In genomic region chr3:178295257-178295912, GRCh38 we compare ENCODE assay signal across 19 cellular contexts.
DNase-seq lines count a peak whose midpoint lies in the region; ATAC-seq, FAIRE-seq and TF ChIP-seq lines count a peak whose summit lies in the region.
"Had no signal": no experiment of that assay in that cellular context is flagged by ENCODE, and none has a peak within 500 bp of the region (broad histone marks: within the 10 kb centered on the region; RNA-seq: fewer than 3 reads in every experiment).

No MANE protein-coding gene starts in this region.

- DNase-seq in Ammon's horn (ENCODE audit: low spot score): peak; percentile 21
- DNase-seq in NCI-H69 (lab: John Stamatoyannopoulos, UW): peak; percentile 9
- peak; percentile 99 for DNase-seq in fibroblast of gingiva (ENCODE audit: low read depth)
- DNase-seq in omental fat pad (ENCODE audit: low spot score): no peak
- no peak for DNase-seq in NCI-H1092 (lab: John Stamatoyannopoulos, UW)
- no peak for DNase-seq in activated naive CD4-positive, alpha-beta T cell treated with anti-CD3 and anti-CD28 coated beads, Interleukin-2, amount 50 U/mL, for 16 hours
- no peak for DNase-seq in frontal cortex (ENCODE audit: low spot score in 2 of 2)
- DNase-seq in MM.1S: no peak
- DNase-seq: amygdala; colonic mucosa; erythroblast; NCI-H1930; NCI-H774; Peyer's patch; stimulated activated CD4-positive, alpha-beta T cell treated with anti-CD3 and anti-CD28 coated beads, Interleukin-15, amount 100 ng/mL, for 24 hours; stimulated activated naive CD8-positive, alpha-beta T cell treated with anti-CD3 and anti-CD28 coated beads, Interleukin-15, amount 100 ng/mL, for 72 hours; T-cell; WERI-Rb-1 had no signal

- no peaks in the 10 kb centered on the region for H3K9me2 ChIP-seq in MM.1S (replicated peaks; ENCODE audit: insufficient read depth, low read length)

- H3K4me3 ChIP-seq in MM.1S (ENCODE audit: low read length): no peak overlapping the region
- H3K4me3 ChIP-seq: BLaER1, colonic mucosa, Peyer's patch had no signal

- FAIRE-seq in frontal cortex (lab: Jason Lieb, UNC): no peak

- H3F3A ChIP-seq in MM.1S (ENCODE audit: insufficient read depth, low read length): no peaks in the 10 kb centered on the region

- no peak overlapping the region for H3K9ac ChIP-seq in MM.1S (ENCODE audit: low read length)
- H3K9ac ChIP-seq: BLaER1 had no signal

- no peaks in the 10 kb centered on the region for H3K27me3 ChIP-seq in MM.1S (replicated peaks; ENCODE audit: insufficient read depth, low read length)
- H3K27me3 ChIP-seq: BLaER1, colonic mucosa, Peyer's patch had no signal

- TF ChIP-seq CTCF in omental fat pad (IDR thresholded peaks at IDR 0.05): no peak
- TF ChIP-seq CTCF in MM.1S (IDR thresholded peaks at IDR 0.05; ENCODE audit: low read length): no peak

- no peak overlapping the region for H3K4me2 ChIP-seq in MM.1S (ENCODE audit: low read depth, low read length)
- H3K4me2 ChIP-seq: BLaER1 had no signal

- H3K27ac ChIP-seq in MM.1S (ENCODE audit: low read length): no peak overlapping the region
- H3K27ac ChIP-seq: BLaER1, colonic mucosa, Peyer's patch, WERI-Rb-1 had no signal

- H3K36me3 ChIP-seq in MM.1S (replicated peaks; ENCODE audit: insufficient read depth, low read length): no peaks in the 10 kb centered on the region
- H3K36me3 ChIP-seq: BLaER1, colonic mucosa, Peyer's patch, WERI-Rb-1 had no signal

- no peaks in the 10 kb centered on the region for H4K20me1 ChIP-seq in MM.1S (ENCODE audit: insufficient read depth, low read length)
- H4K20me1 ChIP-seq: BLaER1 had no signal

- H3K9me3 ChIP-seq in MM.1S (replicated peaks; ENCODE audit: insufficient read depth, low read length): no peaks in the 10 kb centered on the region
- H3K9me3 ChIP-seq: BLaER1, colonic mucosa, Peyer's patch had no signal

- no peak overlapping the region for H2AFZ ChIP-seq in MM.1S (ENCODE audit: low read length)

- H3K4me1 ChIP-seq in MM.1S (ENCODE audit: low read length): no peaks in the 10 kb centered on the region
- H3K4me1 ChIP-seq: BLaER1, colonic mucosa, Peyer's patch had no signal

- H3K79me2 ChIP-seq in MM.1S (ENCODE audit: low read length): no peaks in the 10 kb centered on the region

- ATAC-seq in omental fat pad (ENCODE audit: low FRiP score): peak; percentile 57
- ATAC-seq: stimulated activated naive CD8-positive, alpha-beta T cell treated with anti-CD3 and anti-CD28 coated beads, Interleukin-15, amount 100 ng/mL, for 72 hours; T-cell had no signal

Comparison
In these comparisons a context has a peak if more than half of its experiments do, and no peak if none do; other contexts are left out.
1. DNase-seq: peak in Ammon's horn (single experiment), NCI-H69 (single experiment) and fibroblast of gingiva (single experiment); none in omental fat pad (single experiment), NCI-H1092 (single experiment), activated naive CD4-positive, alpha-beta T cell treated with anti-CD3 and anti-CD28 coated beads, Interleukin-2, amount 50 U/mL, for 16 hours (single experiment), frontal cortex (0 of 2) and MM.1S (single experiment).